ENCODE assay signal across 8 cellular contexts in the genomic region with DNA sequence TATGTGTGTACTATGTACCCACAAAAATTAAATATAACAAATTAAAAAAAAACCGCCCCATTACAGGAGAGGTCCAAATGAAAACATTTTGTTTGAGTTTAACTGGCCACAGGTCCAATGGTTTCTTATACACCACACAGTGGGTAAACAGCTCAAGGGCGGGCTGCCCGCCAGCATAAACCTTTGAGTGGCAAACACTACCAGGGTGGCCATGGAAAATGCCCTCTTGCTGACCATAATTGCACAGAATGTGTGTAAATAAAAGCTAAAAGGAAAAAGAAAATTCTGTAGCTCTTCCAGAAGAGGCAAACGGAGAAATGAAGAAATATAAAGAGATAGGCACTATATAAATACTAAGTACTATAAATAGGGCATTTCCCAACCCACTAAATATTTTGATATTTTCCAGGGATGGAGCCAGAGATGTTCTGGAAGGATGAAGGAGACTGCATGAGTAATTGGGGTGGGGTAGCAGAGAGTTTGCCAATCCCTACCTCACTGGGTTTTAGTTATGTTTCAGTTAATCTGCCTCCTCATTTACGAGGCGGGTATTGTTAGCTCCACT. TPM values are rescaled to one million over a fixed set of nuclear protein-coding genes. Genes with fewer than 3 reads are reported as not detected.
DNase-seq lines count a peak whose midpoint lies in the region; ATAC-seq and TF ChIP-seq lines count a peak whose summit lies in the region.

No MANE protein-coding gene starts in this region.

- no peak for TF ChIP-seq EP300 in esophagus muscularis mucosa (IDR thresholded peaks at IDR 0.05)

- DNase-seq in GM12864 (ENCODE audit: low read depth) (no peak), PC-9 (no peak), esophagus muscularis mucosa (ENCODE audit: extremely low spot score) (no peak), omental fat pad (ENCODE audit: low spot score) (no peak), hypothalamus (lab: John Stamatoyannopoulos, UW) (no peak), DMS114 treated with DMSO at 0.1 percent for 48 hours (lab: John Stamatoyannopoulos, UW; ENCODE audit: unreplicated experiment) (no peak)

- BruUV-seq in PC-9 (replicated peaks; lab: Mats Ljungman, UMichigan) = no TSS peak

- H3K9me3 ChIP-seq in PC-9 (ENCODE audit: insufficient read depth, low read depth) (no peaks in the 10 kb centered on the region), esophagus muscularis mucosa (no peaks in the 10 kb centered on the region)

- TF ChIP-seq CTCF in GM12864 (IDR thresholded peaks at IDR 0.05; ENCODE audit: low read depth, low read length, missing control alignments) (no peak), PC-9 (conservative IDR thresholded peaks at IDR 0.05) (no peak), esophagus muscularis mucosa (IDR thresholded peaks at IDR 0.05) (no peak), omental fat pad (IDR thresholded peaks at IDR 0.05) (no peak)

- intact Hi-C loops in PC-9 (cut with micrococcal nuclease; ENCODE audit: unreplicated experiment) (loop anchor here (5.0 kb wide), 1 partner anchor 119 kb away; a partner anchor contains a TSS), esophagus muscularis mucosa (cut with DNase I) (no loop called here)

- POLR2A ChIA-PET in PC-9 (lab: Charles Lee; ENCODE audit: unreplicated experiment) = interaction anchor here (0.6 kb wide), 1 partner anchor 19 kb away, joined by 9 read pairs; no protein-coding TSS in a partner anchor

- H3K4me1 ChIP-seq in PC-9 (replicated peaks; ENCODE audit: insufficient read depth) = peaks cover 20% of the 10 kb centered on the region
- peaks cover 25 to 37% (median 35%) of the 10 kb centered on the region in 4 donors for H3K4me1 ChIP-seq in esophagus muscularis mucosa

- WGBS in esophagus muscularis mucosa = 50% methylated on average over 6 of the region's 6 CpGs

- H3K27me3 ChIP-seq in PC-9 (ENCODE audit: insufficient read depth, low read depth) = peaks cover 14% of the 10 kb centered on the region
- no peaks in the 10 kb centered on the region for H3K27me3 ChIP-seq in esophagus muscularis mucosa

- H3K27ac ChIP-seq in PC-9 (peak overlapping the region; percentile 64), esophagus muscularis mucosa (replicated peaks in 1 of 4) (peak overlapping the region; percentile 95 to 99 (median 98))

- H3K4me2 ChIP-seq in PC-9 = peak overlapping the region; percentile 88

- H3F3A ChIP-seq in PC-9 (ENCODE audit: insufficient read depth, low read depth) = no peaks in the 10 kb centered on the region

- H3K79me2 ChIP-seq in PC-9 (ENCODE audit: low read depth) = peaks cover 33% of the 10 kb centered on the region

- no peak for TF ChIP-seq POLR2A in esophagus muscularis mucosa (IDR thresholded peaks at IDR 0.05; ENCODE audit: low read depth)

- H2AFZ ChIP-seq in PC-9 = peak overlapping the region; percentile 85

- CTCF ChIA-PET in PC-9 (lab: Charles Lee) = interaction anchor here (0.6 kb wide), 1 partner anchor 149 kb away, joined by 3 read pairs; no protein-coding TSS in a partner anchor

- ATAC-seq in omental fat pad (ENCODE audit: low FRiP score) = peak; percentile 82
- ATAC-seq in HG02759 (IDR thresholded peaks at IDR 0.05; ENCODE audit: unreplicated experiment) = no peak
- ATAC-seq in HG03571 (IDR thresholded peaks at IDR 0.05; ENCODE audit: unreplicated experiment) = no peak

- H3K9me2 ChIP-seq in PC-9 (ENCODE audit: insufficient read depth) = no peaks in the 10 kb centered on the region

- H3K4me3 ChIP-seq in GM12864 (ENCODE audit: low read depth, low read length) = peak overlapping the region; percentile 95
- H3K4me3 ChIP-seq in PC-9 = peak overlapping the region; percentile 58
- peak overlapping the region; percentile 75 to 96 (median 90) for H3K4me3 ChIP-seq in esophagus muscularis mucosa

- H3K36me3 ChIP-seq in PC-9 (ENCODE audit: low read depth) (no peaks in the 10 kb centered on the region), esophagus muscularis mucosa (peaks cover 0 to 8% (median 6%) of the 10 kb centered on the region in 4 donors)

- peaks cover 14% of the 10 kb centered on the region; the same call in 1 of the 2 replicates for H4K20me1 ChIP-seq in PC-9 (ENCODE audit: insufficient read depth)

RNA-seq across cellular contexts. Expression of a gene that starts 1.1 kb away (rescaled TPM):
- total RNA-seq in PC-9 (2021) (17.8 and 24.0 TPM in 2 replicates), esophagus muscularis mucosa (10 to 100 TPM; 18.4 to 25.4 (median 21.9) TPM), omental fat pad (10 to 100 TPM; 14.6 to 21.4 (median 17.3) TPM)

RNA-seq across cellular contexts. Expression of a gene that starts 44.0 kb away (rescaled TPM):
- total RNA-seq in PC-9 (2021) (not detected in 2 replicates), esophagus muscularis mucosa (not detected), omental fat pad (not detected)
